ENCODE assay signal across 15 cellular contexts in the genomic region with DNA sequence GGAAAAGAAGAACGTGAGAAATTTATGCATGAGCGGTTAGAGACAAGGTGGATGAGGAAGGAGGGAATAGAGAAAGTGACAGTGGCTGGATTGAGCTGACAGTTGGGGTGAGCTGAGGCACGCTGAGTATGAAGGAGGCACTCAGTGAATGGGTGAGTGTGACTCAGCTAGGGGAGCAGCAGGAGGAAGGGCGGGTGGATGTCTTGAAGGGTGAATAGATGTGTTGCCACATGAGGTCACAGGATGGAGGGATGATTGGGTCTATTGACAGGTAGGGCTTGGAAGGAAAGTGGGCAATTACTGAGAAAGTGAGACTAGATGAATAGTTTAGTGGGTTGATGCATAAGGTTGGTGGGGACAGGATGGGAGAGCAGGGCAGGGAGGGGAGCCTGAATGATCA. TPM values are rescaled to one million over a fixed set of nuclear protein-coding genes. Genes with fewer than 3 reads are reported as not detected.
"Had no signal": no experiment of that assay in that cellular context is flagged by ENCODE, and none has a peak within 500 bp of the region (broad histone marks: within the 10 kb centered on the region; RNA-seq: fewer than 3 reads in every experiment).

No MANE protein-coding gene starts in this region.

- H3K4me3 Mint-ChIP-seq: activated B cell treated with CpG ODN at 0.5 μM for 24 hours; dendritic cell treated with granulocyte-macrophage colony-stimulating factor and Interleukin-4, amounts not matched to agents 40 ng/mL and 50 ng/mL, for 4 days; effector memory CD8-positive, alpha-beta T cell; naive B cell; type B pancreatic cell had no signal

- H3K27ac ChIP-seq: body of pancreas, lower lobe of right lung, parathyroid adenoma had no signal

- DNase-seq: activated B cell treated with CpG ODN at 0.5 μM for 24 hours; activated CD4-positive, alpha-beta T cell treated with anti-CD3 and anti-CD28 coated beads, Interleukin-2, amount 50 U/mL, for 1 hour; effector memory CD8-positive, alpha-beta T cell; hippocampal formation; lower lobe of right lung; naive B cell; retina; stimulated activated CD4-positive, alpha-beta T cell treated with anti-CD3 and anti-CD28 coated beads, Interleukin-4, amount 100 ng/mL, for 4 hours; T-helper 2 cell had no signal

- H3K27me3 Mint-ChIP-seq: activated B cell treated with CpG ODN at 0.5 μM for 24 hours had no signal

- H3K36me3 Mint-ChIP-seq: naive B cell, type B pancreatic cell had no signal

- ATAC-seq: body of pancreas; effector memory CD8-positive, alpha-beta T cell; lower lobe of right lung had no signal

- H3K9me3 Mint-ChIP-seq: dendritic cell treated with granulocyte-macrophage colony-stimulating factor and Interleukin-4, amounts not matched to agents 40 ng/mL and 50 ng/mL, for 4 days had no signal

- H3K27ac Mint-ChIP-seq: activated B cell treated with CpG ODN at 0.5 μM for 24 hours; dendritic cell treated with granulocyte-macrophage colony-stimulating factor and Interleukin-4, amounts not matched to agents 40 ng/mL and 50 ng/mL, for 4 days; effector memory CD8-positive, alpha-beta T cell; naive B cell; type B pancreatic cell had no signal

- H3K4me1 Mint-ChIP-seq: activated B cell treated with CpG ODN at 0.5 μM for 24 hours had no signal

RNA-seq across cellular contexts. Expression of a gene that starts 8.0 kb away (rescaled TPM):
- total RNA-seq: activated B cell treated with CpG ODN at 0.5 μM for 24 hours, epithelial cell of proximal tubule, skeletal muscle tissue had no signal

RNA-seq across cellular contexts. Expression of a gene that starts 45.4 kb away (rescaled TPM):
- total RNA-seq: activated B cell treated with CpG ODN at 0.5 μM for 24 hours, body of pancreas, epithelial cell of proximal tubule, lower lobe of right lung, skeletal muscle tissue had no signal
